In the genomic region with DNA sequence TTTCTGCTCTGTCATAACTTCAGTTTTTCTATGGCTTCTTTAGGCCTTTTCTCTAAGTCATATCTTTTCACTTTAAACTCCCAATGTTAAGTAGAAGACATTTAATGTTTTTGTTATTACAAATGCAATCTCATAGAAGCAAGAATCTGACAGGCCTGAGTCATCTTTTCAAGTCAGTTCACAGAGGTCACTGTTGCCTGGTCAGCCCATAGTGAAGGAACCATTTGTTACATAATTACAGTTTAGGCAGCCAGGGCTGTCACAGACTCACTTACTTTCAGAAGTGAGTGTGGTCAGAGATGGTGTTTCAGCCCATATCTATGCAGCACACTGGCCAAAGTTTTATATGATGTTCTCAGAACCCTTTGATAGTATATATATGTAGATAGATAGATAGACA, we compare ENCODE assay signal across 15 cellular contexts. TPM values are rescaled to one million over a fixed set of nuclear protein-coding genes. Genes with fewer than 3 reads are reported as not detected.
DNase-seq lines count a peak whose midpoint lies in the region; ATAC-seq and TF ChIP-seq lines count a peak whose summit lies in the region.
"Had no signal": no experiment of that assay in that cellular context is flagged by ENCODE, and none has a peak within 500 bp of the region (broad histone marks: within the 10 kb centered on the region; RNA-seq: fewer than 3 reads in every experiment).

No MANE protein-coding gene starts in this region.

- H3K36me3 Mint-ChIP-seq in MCF 10A (ENCODE audit: insufficient read depth, unreplicated experiment) = no peaks in the 10 kb centered on the region
- H3K36me3 Mint-ChIP-seq: activated naive CD8-positive, alpha-beta T cell treated with anti-CD3 and anti-CD28 coated beads, Interleukin-2, amount 10 ng/mL, durations not matched to agents 7 days and 5 days had no signal

- no peak for TF ChIP-seq POLR2A in breast epithelium (IDR thresholded peaks at IDR 0.05)

- H3K27ac ChIP-seq in breast epithelium = no peak overlapping the region
- H3K27ac ChIP-seq: heart left ventricle, lower lobe of right lung had no signal

- DNase-seq in MCF 10A (ENCODE audit: unreplicated experiment) (peak; percentile 51), breast epithelium (ENCODE audit: low spot score in 2 of 2) (no peak), fibroblast of villous mesenchyme (ENCODE audit: low read depth) (peak; percentile 56), stromal cell of bone marrow (ENCODE audit: low read depth) (peak; percentile 88), HuH-7.5 (ENCODE audit: low spot score) (no peak), HuH-7 (ENCODE audit: low spot score) (no peak)
- DNase-seq: 8988T; activated naive CD8-positive, alpha-beta T cell treated with anti-CD3 and anti-CD28 coated beads, Interleukin-2, amount 10 ng/mL, durations not matched to agents 7 days and 5 days; heart left ventricle; lower lobe of right lung; occipital lobe had no signal

- POLR2A ChIA-PET in MCF 10A (lab: Yijun Ruan, JAX) = interaction anchor here (1.3 kb wide), 1 partner anchor 1365 kb away, joined by 3 read pairs; no protein-coding TSS in a partner anchor

- no peak for TF ChIP-seq CTCF in MCF 10A (IDR thresholded peaks at IDR 0.05; ENCODE audit: unreplicated experiment)
- no peak for TF ChIP-seq CTCF in breast epithelium (IDR thresholded peaks at IDR 0.05)
- TF ChIP-seq CTCF in fibroblast of villous mesenchyme (IDR thresholded peaks at IDR 0.05; ENCODE audit: insufficient read depth, low read depth, low read length) = no peak

- H3K27me3 ChIP-seq in breast epithelium = no peaks in the 10 kb centered on the region
- H3K27me3 ChIP-seq: heart left ventricle had no signal

- CTCF ChIA-PET in MCF 10A (lab: Yijun Ruan, JAX) = interaction anchor here (0.5 to 1.3 kb wide), 6 partner anchors 13 to 1364 kb away, joined by 3 to 7 read pairs (median 4); no protein-coding TSS in a partner anchor

- H3K4me1 Mint-ChIP-seq in MCF 10A (ENCODE audit: insufficient read depth, unreplicated experiment) = peaks cover 17% of the 10 kb centered on the region
- H3K4me1 Mint-ChIP-seq: activated naive CD8-positive, alpha-beta T cell treated with anti-CD3 and anti-CD28 coated beads, Interleukin-2, amount 10 ng/mL, durations not matched to agents 7 days and 5 days had no signal

- no peaks in the 10 kb centered on the region for H3K9me3 Mint-ChIP-seq in MCF 10A (ENCODE audit: unreplicated experiment)
- H3K9me3 Mint-ChIP-seq: activated naive CD8-positive, alpha-beta T cell treated with anti-CD3 and anti-CD28 coated beads, Interleukin-2, amount 10 ng/mL, durations not matched to agents 7 days and 5 days had no signal

- no peak overlapping the region for H3K27ac Mint-ChIP-seq in MCF 10A (ENCODE audit: low read depth, unreplicated experiment)
- H3K27ac Mint-ChIP-seq: activated naive CD8-positive, alpha-beta T cell treated with anti-CD3 and anti-CD28 coated beads, Interleukin-2, amount 10 ng/mL, durations not matched to agents 7 days and 5 days had no signal

- H3K36me3 ChIP-seq in breast epithelium = no peaks in the 10 kb centered on the region
- H3K36me3 ChIP-seq: HAP-1, heart left ventricle, lower lobe of right lung had no signal

- H3K4me3 ChIP-seq in breast epithelium (no peak overlapping the region), fibroblast of villous mesenchyme (ENCODE audit: low read depth, low read length) (no peak overlapping the region)
- H3K4me3 ChIP-seq: HAP-1, heart left ventricle, lower lobe of right lung had no signal

- ATAC-seq in SK-N-SH treated with all-trans-retinoic acid at 6 μM for 48 hours (peak; percentile 89), HG03095 (IDR thresholded peaks at IDR 0.05; ENCODE audit: unreplicated experiment) (no peak)

- intact Hi-C loops in MCF 10A (cut with micrococcal nuclease) (loop anchor here (2.0 to 5.0 kb wide), 3 partner anchors 214 to 1201 kb away; partner anchors contain the start of gene ATP2B1), breast epithelium (cut with DNase I; ENCODE audit: low total_unique reads) (no loop called here)

- H3K27me3 Mint-ChIP-seq in MCF 10A (ENCODE audit: insufficient read depth, unreplicated experiment) = no peaks in the 10 kb centered on the region

- no peaks in the 10 kb centered on the region for H3K9me3 ChIP-seq in breast epithelium
- H3K9me3 ChIP-seq: HAP-1, heart left ventricle, lower lobe of right lung had no signal

- no TSS peak for BruUV-seq in MCF 10A (replicated peaks; lab: Mats Ljungman, UMichigan)

- H3K4me3 Mint-ChIP-seq in MCF 10A (ENCODE audit: unreplicated experiment) = no peak overlapping the region
- H3K4me3 Mint-ChIP-seq: activated naive CD8-positive, alpha-beta T cell treated with anti-CD3 and anti-CD28 coated beads, Interleukin-2, amount 10 ng/mL, durations not matched to agents 7 days and 5 days had no signal

- H3K4me1 ChIP-seq in breast epithelium = no peaks in the 10 kb centered on the region
- H3K4me1 ChIP-seq: HAP-1, heart left ventricle, lower lobe of right lung had no signal

TF ChIP-seq in SK-N-SH treated with all-trans-retinoic acid at 6 μM for 48 hours, 23 proteins besides CTCF, POLR2A, EP300 and RAD21:
- TF ChIP-seq ZNF70 (CRISPR knock-in tag; IDR thresholded peaks at IDR 0.05) (no peak), CSDC2 (CRISPR knock-in tag; IDR thresholded peaks at IDR 0.05) (no peak), POU6F1 (CRISPR knock-in tag; IDR thresholded peaks at IDR 0.05; ENCODE audit: borderline replicate concordance, low read depth) (no peak), ESRRG (CRISPR knock-in tag; IDR thresholded peaks at IDR 0.05) (no peak), ZNF8 (CRISPR knock-in tag; IDR thresholded peaks at IDR 0.05) (no peak), TCF4 (CRISPR knock-in tag; IDR thresholded peaks at IDR 0.05; ENCODE audit: borderline replicate concordance) (no peak), TSHZ2 (CRISPR knock-in tag; IDR thresholded peaks at IDR 0.05) (no peak), ISL1 (CRISPR knock-in tag; IDR thresholded peaks at IDR 0.05) (peak; percentile 38; the same call in 1 of the 2 replicates), TOX (CRISPR knock-in tag; IDR thresholded peaks at IDR 0.05; ENCODE audit: borderline replicate concordance) (peak; percentile 63; the same call in 1 of the 2 replicates), ZC3H10 (CRISPR knock-in tag; IDR thresholded peaks at IDR 0.05) (no peak)

RNA-seq across cellular contexts. Expression of gene CCER1, which starts 46.5 kb away (rescaled TPM):
- total RNA-seq in MCF 10A (2022) (not detected in 2 replicates), breast epithelium (not detected), fibroblast of villous mesenchyme (not detected in 2 replicates)
- total RNA-seq: activated naive CD8-positive, alpha-beta T cell treated with anti-CD3 and anti-CD28 coated beads, Interleukin-2, amount 10 ng/mL, durations not matched to agents 7 days and 5 days; heart left ventricle; HT-29; lower lobe of right lung; occipital lobe had no signal

Comparison
In these comparisons a context has a peak if more than half of its experiments do, and no peak if none do; other contexts are left out.
1. DNase-seq: peak in MCF 10A (single experiment), fibroblast of villous mesenchyme (single experiment) and stromal cell of bone marrow (single experiment); none in breast epithelium (0 of 2), HuH-7.5 (single experiment) and HuH-7 (single experiment).